In the genomic region with DNA sequence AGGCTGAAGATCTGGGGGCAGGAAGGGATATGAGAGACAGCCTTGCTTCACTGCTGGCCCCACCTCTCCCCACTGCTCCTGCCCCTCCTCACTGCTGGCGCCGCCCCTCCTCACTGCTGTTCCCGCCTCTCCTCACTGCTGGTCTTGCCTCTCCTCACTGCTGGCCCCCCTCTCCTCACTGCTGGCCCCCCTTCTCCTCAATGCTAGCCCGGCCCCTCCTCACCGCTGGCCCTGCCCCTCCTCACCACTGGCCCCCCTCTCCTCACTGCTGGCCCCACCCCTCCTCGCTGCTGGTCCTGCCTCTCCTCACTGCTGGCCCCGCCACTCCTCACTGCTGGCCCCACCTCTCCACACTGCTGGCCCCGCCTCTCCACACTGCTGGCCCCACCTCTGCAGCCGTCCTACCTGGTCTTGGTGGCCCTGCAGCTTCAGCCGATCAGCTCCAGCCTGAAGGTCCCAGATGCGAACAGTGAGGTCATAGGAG, we compare ENCODE assay signal across 1 cellular context.
TF ChIP-seq lines count a peak whose summit lies in the region.

No MANE protein-coding gene starts in this region.

TF ChIP-seq in H1, 55 proteins besides CTCF, POLR2A, EP300 and RAD21:
- TF ChIP-seq NANOG (IDR thresholded peaks at IDR 0.05; ENCODE audit: insufficient read depth, low read depth, low read length, poor library complexity, severe bottlenecking) (no peak), POU5F1 (IDR thresholded peaks at IDR 0.05; ENCODE audit: low read depth, low read length) (no peak), RXRA (IDR thresholded peaks at IDR 0.05; ENCODE audit: insufficient read depth, low read depth, low read length) (no peak), SP4 (IDR thresholded peaks at IDR 0.05; ENCODE audit: low read length) (no peak), JUND (IDR thresholded peaks at IDR 0.05; ENCODE audit: low read length) (no peak), CHD2 (IDR thresholded peaks at IDR 0.05; ENCODE audit: low read length) (no peak), BRCA1 (IDR thresholded peaks at IDR 0.05; ENCODE audit: low read depth, low read length) (no peak), SRF (IDR thresholded peaks at IDR 0.05; ENCODE audit: low read depth, low read length) (no peak), GTF2F1 (IDR thresholded peaks at IDR 0.05; ENCODE audit: borderline replicate concordance, low read depth, low read length) (no peak), RFX5 (IDR thresholded peaks at IDR 0.05; ENCODE audit: borderline replicate concordance, low read depth, low read length) (no peak), TAF1 (IDR thresholded peaks at IDR 0.05; ENCODE audit: low read depth, low read length) (no peak), MAFK (IDR thresholded peaks at IDR 0.05; ENCODE audit: low read depth, low read length) (no peak), RBBP5 (IDR thresholded peaks at IDR 0.05; ENCODE audit: borderline replicate concordance, low read depth, low read length) (no peak), BCL11A (IDR thresholded peaks at IDR 0.05; ENCODE audit: low read depth in 2 of 2, low read length in 2 of 2) (no peak), CTBP2 (IDR thresholded peaks at IDR 0.05; ENCODE audit: borderline replicate concordance, insufficient read depth, insufficient read length, low read length) (no peak), SIX5 (IDR thresholded peaks at IDR 0.05; ENCODE audit: low read depth, low read length) (no peak), ZNF274 (IDR thresholded peaks at IDR 0.05; ENCODE audit: borderline replicate concordance, extremely low read depth, low read length) (no peak), KDM4A (IDR thresholded peaks at IDR 0.05; ENCODE audit: low read depth, low read length, severe bottlenecking) (no peak)
TF ChIP-seq in H1: peak in this region for 0.
